13 cellular contexts compared by ENCODE assay signal in the genomic region with DNA sequence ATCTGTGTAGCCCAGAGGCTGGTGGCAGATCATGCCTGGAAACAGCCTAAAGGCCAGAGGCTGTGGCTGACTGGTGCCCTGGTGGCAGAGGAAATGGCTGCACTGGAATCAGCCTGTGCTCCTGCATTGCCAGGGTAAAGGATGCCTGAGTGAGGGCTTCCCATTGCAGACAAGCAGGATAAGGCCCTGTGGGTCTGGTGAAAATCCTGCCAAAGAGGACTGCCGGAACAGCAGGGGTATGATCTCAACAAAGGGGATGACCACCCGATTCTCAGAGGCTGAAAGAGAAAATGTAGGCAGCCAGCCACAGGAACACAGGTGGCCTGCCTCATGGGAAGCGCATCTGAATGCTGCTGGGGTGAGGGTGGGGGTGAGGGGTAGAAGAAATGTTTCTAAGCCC. TPM values are rescaled to one million over a fixed set of nuclear protein-coding genes. Genes with fewer than 3 reads are reported as not detected.
A peak's percentile ranks its signal among the peaks of the same experiment; 100 is the strongest.
DNase-seq lines count a peak whose midpoint lies in the region; ATAC-seq, FAIRE-seq and TF ChIP-seq lines count a peak whose summit lies in the region.
"Had no signal": no experiment of that assay in that cellular context is flagged by ENCODE, and none has a peak within 500 bp of the region (broad histone marks: within the 10 kb centered on the region; RNA-seq: fewer than 3 reads in every experiment).

No MANE protein-coding gene starts in this region.

- no peak for TF ChIP-seq POLR2A in A549 (IDR thresholded peaks at IDR 0.05; ENCODE audit: low read length)

- peak; percentile 67 to 69; a peak in 4 of 6 replicates for ATAC-seq in A549
- ATAC-seq in GM19463 (IDR thresholded peaks at IDR 0.05; ENCODE audit: unreplicated experiment) = peak; percentile 66
- no peak for ATAC-seq in left colon

- no peak for TF ChIP-seq RAD21 in A549 (conservative IDR thresholded peaks at IDR 0.05 in 1 of 2, IDR thresholded peaks at IDR 0.05 in 1 of 2)

- TF ChIP-seq CTCF in A549 (IDR thresholded peaks at IDR 0.05) = no peak

- no peak overlapping the region for H3K27ac ChIP-seq in A549

- H3K4me2 ChIP-seq in A549 = no peak overlapping the region

- no peaks in the 10 kb centered on the region; the same call in 2 of the 3 replicates for H3K4me1 ChIP-seq in A549

- CTCF ChIA-PET in A549 (lab: Yijun Ruan, JAX) = no interaction called here

- no peak for FAIRE-seq in A549 (lab: Jason Lieb, UNC)
- FAIRE-seq: colon had no signal

- no peaks in the 10 kb centered on the region for H3K9me3 ChIP-seq in A549

- intact Hi-C loops in left colon (cut with DNase I, micrococcal nuclease) = no loop called here

- TF ChIP-seq EP300 in A549 (IDR thresholded peaks at IDR 0.05) = no peak

- POLR2A ChIA-PET in A549 (lab: Yijun Ruan, JAX) = no interaction called here

- DNase-seq in A549 (ENCODE audit: low read depth in 1 of 2, low spot score in 1 of 2) (no peak), NAMALWA (ENCODE audit: low spot score) (peak; percentile 52), iPS-NIHi11 (ENCODE audit: low spot score) (peak; percentile 23), AG20443 (ENCODE audit: low spot score) (no peak), left colon (no peak), OCI-M2 (lab: John Stamatoyannopoulos, UW; ENCODE audit: unreplicated experiment) (no peak)
- DNase-seq in effector CD4-positive, alpha-beta T cell = no peak
- DNase-seq: 8988T; activated CD4-positive, CD25-positive, alpha-beta regulatory T cell treated with anti-CD3 and anti-CD28 coated beads, Interleukin-2, amount 50 U/mL, for 72 hours; NCI-H1105; NCI-H345 had no signal

- WGBS in A549 (ENCODE audit: missing lambda C conversion rate) = 47% methylated on average over 3 of the region's 3 CpGs

- no peak overlapping the region for H3K4me3 ChIP-seq in A549

TF ChIP-seq in A549, 52 proteins besides CTCF, POLR2A, EP300 and RAD21:
- TF ChIP-seq, protein P1, sequence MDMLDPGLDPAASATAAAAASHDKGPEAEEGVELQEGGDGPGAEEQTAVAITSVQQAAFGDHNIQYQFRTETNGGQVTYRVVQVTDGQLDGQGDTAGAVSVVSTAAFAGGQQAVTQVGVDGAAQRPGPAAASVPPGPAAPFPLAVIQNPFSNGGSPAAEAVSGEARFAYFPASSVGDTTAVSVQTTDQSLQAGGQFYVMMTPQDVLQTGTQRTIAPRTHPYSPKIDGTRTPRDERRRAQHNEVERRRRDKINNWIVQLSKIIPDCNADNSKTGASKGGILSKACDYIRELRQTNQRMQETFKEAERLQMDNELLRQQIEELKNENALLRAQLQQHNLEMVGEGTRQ (IDR thresholded peaks at IDR 0.05) = no peak
- TF ChIP-seq FOSL2 (IDR thresholded peaks at IDR 0.05) = no peak
- no peak for TF ChIP-seq FOSL2 (CRISPR knock-in tag; IDR thresholded peaks at IDR 0.05)
- no peak for TF ChIP-seq FOXS1 (CRISPR knock-in tag; IDR thresholded peaks at IDR 0.05)
- TF ChIP-seq, protein P2, sequence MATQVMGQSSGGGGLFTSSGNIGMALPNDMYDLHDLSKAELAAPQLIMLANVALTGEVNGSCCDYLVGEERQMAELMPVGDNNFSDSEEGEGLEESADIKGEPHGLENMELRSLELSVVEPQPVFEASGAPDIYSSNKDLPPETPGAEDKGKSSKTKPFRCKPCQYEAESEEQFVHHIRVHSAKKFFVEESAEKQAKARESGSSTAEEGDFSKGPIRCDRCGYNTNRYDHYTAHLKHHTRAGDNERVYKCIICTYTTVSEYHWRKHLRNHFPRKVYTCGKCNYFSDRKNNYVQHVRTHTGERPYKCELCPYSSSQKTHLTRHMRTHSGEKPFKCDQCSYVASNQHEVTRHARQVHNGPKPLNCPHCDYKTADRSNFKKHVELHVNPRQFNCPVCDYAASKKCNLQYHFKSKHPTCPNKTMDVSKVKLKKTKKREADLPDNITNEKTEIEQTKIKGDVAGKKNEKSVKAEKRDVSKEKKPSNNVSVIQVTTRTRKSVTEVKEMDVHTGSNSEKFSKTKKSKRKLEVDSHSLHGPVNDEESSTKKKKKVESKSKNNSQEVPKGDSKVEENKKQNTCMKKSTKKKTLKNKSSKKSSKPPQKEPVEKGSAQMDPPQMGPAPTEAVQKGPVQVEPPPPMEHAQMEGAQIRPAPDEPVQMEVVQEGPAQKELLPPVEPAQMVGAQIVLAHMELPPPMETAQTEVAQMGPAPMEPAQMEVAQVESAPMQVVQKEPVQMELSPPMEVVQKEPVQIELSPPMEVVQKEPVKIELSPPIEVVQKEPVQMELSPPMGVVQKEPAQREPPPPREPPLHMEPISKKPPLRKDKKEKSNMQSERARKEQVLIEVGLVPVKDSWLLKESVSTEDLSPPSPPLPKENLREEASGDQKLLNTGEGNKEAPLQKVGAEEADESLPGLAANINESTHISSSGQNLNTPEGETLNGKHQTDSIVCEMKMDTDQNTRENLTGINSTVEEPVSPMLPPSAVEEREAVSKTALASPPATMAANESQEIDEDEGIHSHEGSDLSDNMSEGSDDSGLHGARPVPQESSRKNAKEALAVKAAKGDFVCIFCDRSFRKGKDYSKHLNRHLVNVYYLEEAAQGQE (IDR thresholded peaks at IDR 0.05) = no peak
- no peak for TF ChIP-seq MAFK (IDR thresholded peaks at IDR 0.05; ENCODE audit: partially characterized antibody)
- no peak for TF ChIP-seq NR3C1 (IDR thresholded peaks at IDR 0.05)
- no peak for TF ChIP-seq EHF (CRISPR knock-in tag; IDR thresholded peaks at IDR 0.05)
- no peak for TF ChIP-seq EHMT2 (IDR thresholded peaks at IDR 0.05; ENCODE audit: low read depth)
- no peak for TF ChIP-seq PHF8 (IDR thresholded peaks at IDR 0.05; ENCODE audit: borderline replicate concordance, low read depth)
- no peak for TF ChIP-seq KDM5A (IDR thresholded peaks at IDR 0.05)
- TF ChIP-seq JUNB (IDR thresholded peaks at IDR 0.05) = no peak
- TF ChIP-seq RARB (CRISPR knock-in tag; IDR thresholded peaks at IDR 0.05) = no peak
- TF ChIP-seq HDAC2 (IDR thresholded peaks at IDR 0.05) = no peak
- TF ChIP-seq SMC3 (IDR thresholded peaks at IDR 0.05) = no peak
- no peak for TF ChIP-seq CBX8 (IDR thresholded peaks at IDR 0.05)

RNA-seq across cellular contexts. Expression of a gene that starts 48.2 kb away (rescaled TPM):
- polyA plus RNA-seq in A549 (2011; rRNA removed) (1.4 and 2.1 TPM in 2 replicates), A549 (2017; fragmentation: RNase III; extraction: RNeasy Plus Mini Kit Qiagen cat#74134 plus additional on column Dnase treatment) (0.72 to 0.81 TPM (median 0.74 TPM) in 3 replicates)
- polyA plus RNA-seq in A549 (2012; cell fraction: cytosol; rRNA removed) = 0.26 and 0.35 TPM in 2 replicates
- polyA plus RNA-seq in A549 (2012; cell fraction: nucleus; rRNA removed) = 0.19 and 0.40 TPM in 2 replicates
- polyA minus RNA-seq in A549 (2011; rRNA and poly(A)+ RNA removed) = 0.63 and 0.70 TPM in 2 replicates
- 1 to 10 TPM; 1.5 to 2.1 TPM for total RNA-seq in left colon

RNA-seq across cellular contexts. Expression of a gene that starts 48.5 kb away (rescaled TPM):
- polyA plus RNA-seq in A549 (2011; rRNA removed) = 2.1 and 2.8 TPM in 2 replicates
- polyA plus RNA-seq in A549 (2012; cell fraction: cytosol; rRNA removed) = 0.41 and 0.45 TPM in 2 replicates
- polyA plus RNA-seq in A549 (2012; cell fraction: nucleus; rRNA removed) = 0.25 and 0.39 TPM in 2 replicates
- 1.5 to 1.8 TPM (median 1.5 TPM) in 3 replicates for polyA plus RNA-seq in A549 (2017; fragmentation: RNase III; extraction: RNeasy Plus Mini Kit Qiagen cat#74134 plus additional on column Dnase treatment)
- 3.3 and 4.1 TPM in 2 replicates for polyA minus RNA-seq in A549 (2011; rRNA and poly(A)+ RNA removed)
- total RNA-seq in left colon = 1 to 10 TPM; 1.3 to 3.4 TPM

RNA-seq across cellular contexts. Expression of a gene that starts 53.8 kb away (rescaled TPM):
- polyA plus RNA-seq in A549 (2011; rRNA removed) (not detected in 2 replicates), A549 (2017; fragmentation: RNase III; extraction: RNeasy Plus Mini Kit Qiagen cat#74134 plus additional on column Dnase treatment) (0.04 TPM in 1 of 3 replicates, not detected in the others)
- polyA plus RNA-seq in A549 (2012; cell fraction: cytosol; rRNA removed) = not detected in 2 replicates
- polyA plus RNA-seq in A549 (2012; cell fraction: nucleus; rRNA removed) = not detected in 2 replicates
- not detected in 2 replicates for polyA minus RNA-seq in A549 (2011; rRNA and poly(A)+ RNA removed)
- total RNA-seq in left colon = 1 to 10 TPM; 2.6 to 7.8 TPM

Comparison
In these comparisons a context has a peak if more than half of its experiments do, and no peak if none do; other contexts are left out.
1. DNase-seq: peak in NAMALWA (single experiment) and iPS-NIHi11 (single experiment); none in A549 (0 of 2), effector CD4-positive, alpha-beta T cell (single experiment), AG20443 (single experiment), left colon (0 of 2) and OCI-M2 (single experiment).